9 cellular contexts compared by ENCODE assay signal in genomic region chr11:6627762-6628241, GRCh38.
DNase-seq lines count a peak whose midpoint lies in the region; ATAC-seq lines count a peak whose summit lies in the region.
"Had no signal": no experiment of that assay in that cellular context is flagged by ENCODE, and none has a peak within 500 bp of the region (broad histone marks: within the 10 kb centered on the region; RNA-seq: fewer than 3 reads in every experiment).

No MANE protein-coding gene starts in this region.

- ATAC-seq in GM18861 (IDR thresholded peaks at IDR 0.05; ENCODE audit: unreplicated experiment) = peak; percentile 79
- peak; percentile 88 for ATAC-seq in GM21447 (IDR thresholded peaks at IDR 0.05; ENCODE audit: unreplicated experiment)
- peak; percentile 58 for ATAC-seq in HG03521 (IDR thresholded peaks at IDR 0.05; ENCODE audit: unreplicated experiment)
- no peak for ATAC-seq in GM21526 (IDR thresholded peaks at IDR 0.05; ENCODE audit: low FRiP score, unreplicated experiment)

- DNase-seq in germinal center (ENCODE audit: low spot score) = peak; percentile 52
- DNase-seq in middle frontal gyrus (ENCODE audit: extremely low spot score, low spot score) = no peak
- DNase-seq in NCI-H2227 (lab: John Stamatoyannopoulos, UW; ENCODE audit: unreplicated experiment) = no peak
- DNase-seq: activated CD4-positive, alpha-beta T cell treated with anti-CD3 and anti-CD28 coated beads for 4 hours; NCI-H69 had no signal
